In the genomic region with DNA sequence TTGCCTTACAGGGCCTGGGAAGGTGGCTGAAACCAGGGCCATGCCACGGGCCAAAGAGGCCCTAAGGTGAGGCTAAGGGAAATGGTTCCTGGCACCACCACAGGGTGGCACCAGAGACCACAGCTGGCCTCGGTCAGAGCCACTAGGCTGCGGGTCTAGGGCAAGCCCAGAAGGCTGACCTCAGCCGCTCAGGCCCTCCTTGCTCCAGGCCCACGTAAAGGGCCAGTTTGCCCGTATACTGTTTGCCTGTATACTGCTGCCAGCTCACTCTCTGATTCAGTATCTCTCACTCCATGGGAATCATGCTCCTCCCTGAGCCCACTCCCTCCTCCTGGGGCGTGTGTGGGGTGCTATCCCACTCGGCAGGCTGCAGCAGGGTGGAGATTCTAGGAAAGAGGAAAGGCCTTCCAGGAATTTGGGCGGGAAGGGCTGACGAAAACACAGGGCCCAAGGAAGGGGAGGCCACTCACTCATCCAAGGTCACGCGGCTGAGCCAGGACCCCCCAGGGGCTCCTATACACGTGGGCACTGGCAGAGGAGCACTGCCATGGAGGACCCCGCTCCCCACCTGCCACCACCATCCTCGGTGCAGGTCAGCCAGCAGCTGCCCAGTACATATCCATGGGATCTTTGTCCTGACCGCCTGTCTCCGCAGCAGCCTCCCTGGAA, we compare ENCODE assay signal across 8 cellular contexts.
DNase-seq lines count a peak whose midpoint lies in the region; ATAC-seq and TF ChIP-seq lines count a peak whose summit lies in the region.

No MANE protein-coding gene starts in this region.

- peak; percentile 10 for DNase-seq in AG04450 (ENCODE audit: low read depth, low spot score)
- peak; percentile 58 for DNase-seq in NCI-H774 (lab: John Stamatoyannopoulos, UW)
- DNase-seq in activated T-cell treated with anti-CD3 and anti-CD28 coated beads for 1 hour (ENCODE audit: low read depth): peak; percentile 41
- DNase-seq in epithelial cell of proximal tubule (ENCODE audit: low read depth): no peak
- peak; percentile 36 to 71 for DNase-seq in mesothelial cell of epicardium (ENCODE audit: low spot score in 2 of 2, unreplicated experiment in 2 of 2)
- DNase-seq in stimulated activated CD8-positive, alpha-beta memory T cell treated with anti-CD3 and anti-CD28 coated beads, Interleukin-4, amount 100 ng/mL, for 4 hours (ENCODE audit: low read depth in 2 of 2, low spot score in 1 of 2): peak; percentile 12 to 30

- TF ChIP-seq POLR2A in GM18505 (IDR thresholded peaks at IDR 0.05; ENCODE audit: borderline replicate concordance, extremely low read depth, insufficient read depth, insufficient read length): no peak

- no peaks in the 10 kb centered on the region for H3K9me3 Mint-ChIP-seq in mesothelial cell of epicardium

- no peak overlapping the region for H3K4me3 ChIP-seq in AG04450 (ENCODE audit: low read depth, low read length)
- H3K4me3 ChIP-seq in epithelial cell of proximal tubule (ENCODE audit: low read depth, low read length): no peak overlapping the region

- peak; percentile 95 for TF ChIP-seq CTCF in AG04450 (IDR thresholded peaks at IDR 0.05; ENCODE audit: low read depth, low read length)
- TF ChIP-seq CTCF in epithelial cell of proximal tubule (conservative IDR thresholded peaks at IDR 0.05; ENCODE audit: low read depth, low read length): peak; percentile 94
- TF ChIP-seq CTCF in mesothelial cell of epicardium (IDR thresholded peaks at IDR 0.05; ENCODE audit: unreplicated experiment): peak; percentile 79

- CTCF ChIA-PET in AG04450 (lab: Charles Lee): interaction anchor here (1.1 to 5.1 kb wide), 4 partner anchors 13 to 442 kb away, joined by 4 to 33 read pairs (median 17); a partner anchor contains a TSS

- H3K27me3 ChIP-seq in AG04450 (ENCODE audit: control insufficient read depth, insufficient read depth, low read length): no peaks in the 10 kb centered on the region

- H3K4me1 Mint-ChIP-seq in mesothelial cell of epicardium: peaks cover 11% of the 10 kb centered on the region

- no peak overlapping the region for H3K4me3 Mint-ChIP-seq in mesothelial cell of epicardium

- no peak overlapping the region for H3K27ac Mint-ChIP-seq in mesothelial cell of epicardium

- no peaks in the 10 kb centered on the region; the same call in 1 of the 2 replicates for H3K9me3 ChIP-seq in AG04450 (ENCODE audit: control insufficient read depth, insufficient read depth, low read length)

- peak; percentile 72 for ATAC-seq in GM18505 (IDR thresholded peaks at IDR 0.05; ENCODE audit: unreplicated experiment)
- peak; percentile 62 for ATAC-seq in HG03064 (IDR thresholded peaks at IDR 0.05; ENCODE audit: low read depth, unreplicated experiment)

- no peaks in the 10 kb centered on the region for H3K27me3 Mint-ChIP-seq in mesothelial cell of epicardium (ENCODE audit: low read depth)

- no peak overlapping the region for H3K27ac ChIP-seq in AG04450 (ENCODE audit: low read depth, low read length)

- peaks cover 3% of the 10 kb centered on the region for H3K36me3 Mint-ChIP-seq in mesothelial cell of epicardium

- POLR2A ChIA-PET in AG04450 (lab: Yijun Ruan, JAX): no interaction called here
